In the genomic region with DNA sequence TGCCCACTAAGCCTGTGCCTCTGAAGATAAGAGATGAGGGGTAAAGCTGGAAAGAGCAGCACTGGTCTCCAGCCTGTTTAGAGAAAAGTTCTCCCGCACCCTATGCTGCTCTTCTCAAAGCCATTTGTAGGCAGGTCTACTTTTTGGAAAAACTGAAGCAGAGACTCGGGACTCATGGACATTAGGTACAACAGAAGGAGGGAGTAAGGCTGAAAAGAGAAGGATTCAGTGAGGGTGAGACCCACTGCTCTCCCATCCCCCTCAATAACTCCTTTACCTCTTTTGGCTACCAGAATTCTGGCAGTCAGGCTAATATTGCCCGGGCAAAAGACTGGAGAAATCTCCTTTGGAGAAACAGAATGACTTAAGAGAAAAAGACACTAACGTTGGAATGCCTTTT, we compare ENCODE assay signal across 21 cellular contexts. TPM values are rescaled to one million over a fixed set of nuclear protein-coding genes. Genes with fewer than 3 reads are reported as not detected.
DNase-seq lines count a peak whose midpoint lies in the region; ATAC-seq, FAIRE-seq and TF ChIP-seq lines count a peak whose summit lies in the region.
"Had no signal": no experiment of that assay in that cellular context is flagged by ENCODE, and none has a peak within 500 bp of the region (broad histone marks: within the 10 kb centered on the region; RNA-seq: fewer than 3 reads in every experiment).

No MANE protein-coding gene starts in this region.

- intact Hi-C loops in natural killer cell (cut with micrococcal nuclease) = no loop called here
- intact Hi-C loops in lower lobe of right lung (cut with DNase I) = no loop called here

- peak; percentile 5 for FAIRE-seq in GM18507 (lab: Jason Lieb, UNC)
- FAIRE-seq: A204.1, H54 had no signal

- no peak overlapping the region for H3K27ac ChIP-seq in lower lobe of right lung
- H3K27ac ChIP-seq: BLaER1, HL-60 had no signal

- no peaks in the 10 kb centered on the region for H3K27me3 Mint-ChIP-seq in natural killer cell (ENCODE audit: low read depth in 2 of 2)
- no peaks in the 10 kb centered on the region for H3K27me3 Mint-ChIP-seq in natural killer cell treated with Interleukin-12 subunit alpha and Interleukin-12 subunit beta and Interleukin-15 and Interleukin-18, amount 100 ng/mL, for 72 hours
- no peaks in the 10 kb centered on the region for H3K27me3 Mint-ChIP-seq in memory B cell
- H3K27me3 Mint-ChIP-seq: IgD-negative memory B cell had no signal

- no peaks in the 10 kb centered on the region for H3K27me3 ChIP-seq in lower lobe of right lung (ENCODE audit: low read depth)

- H3K4me1 ChIP-seq in lower lobe of right lung = no peaks in the 10 kb centered on the region
- H3K4me1 ChIP-seq: BLaER1 had no signal

- H3K36me3 Mint-ChIP-seq in natural killer cell (peaks cover 11% of the 10 kb centered on the region), memory B cell (peaks cover 30% of the 10 kb centered on the region)
- H3K36me3 Mint-ChIP-seq in natural killer cell treated with Interleukin-12 subunit alpha and Interleukin-12 subunit beta and Interleukin-15 and Interleukin-18, amount 100 ng/mL, for 72 hours = peaks cover 28% of the 10 kb centered on the region

- H3K4me1 Mint-ChIP-seq in natural killer cell = peaks cover 5 to 19% of the 10 kb centered on the region in 2 donors
- H3K4me1 Mint-ChIP-seq in natural killer cell treated with Interleukin-12 subunit alpha and Interleukin-12 subunit beta and Interleukin-15 and Interleukin-18, amount 100 ng/mL, for 72 hours (ENCODE audit: low read depth in 2 of 2) = peaks cover 5 to 15% of the 10 kb centered on the region in 2 donors
- H3K4me1 Mint-ChIP-seq in memory B cell = no peaks in the 10 kb centered on the region
- H3K4me1 Mint-ChIP-seq: GM23338 had no signal

- DNase-seq in natural killer cell (no peak), GM18507 (ENCODE audit: extremely low spot score, insufficient read length, low read depth) (no peak), memory B cell (ENCODE audit: low spot score in 2 of 2) (no peak), lower lobe of right lung (no peak)
- DNase-seq in natural killer cell treated with Interleukin-12 subunit alpha and Interleukin-12 subunit beta and Interleukin-15 and Interleukin-18, amount 100 ng/mL, for 72 hours (ENCODE audit: low spot score) = no peak
- DNase-seq: AML-193; Calu3; CD8-positive, alpha-beta T cell; DMS79 treated with DMSO at 0.1 percent for 48 hours; GF-D8; HFFc6; KBM-7 had no signal

- H3K4me3 ChIP-seq in lower lobe of right lung = no peak overlapping the region
- H3K4me3 ChIP-seq: BLaER1, GM23338 had no signal

- peak overlapping the region; percentile 2 to 12 for H3K27ac Mint-ChIP-seq in natural killer cell
- no peak overlapping the region for H3K27ac Mint-ChIP-seq in natural killer cell treated with Interleukin-12 subunit alpha and Interleukin-12 subunit beta and Interleukin-15 and Interleukin-18, amount 100 ng/mL, for 72 hours
- peak overlapping the region; percentile 29 for H3K27ac Mint-ChIP-seq in memory B cell
- H3K27ac Mint-ChIP-seq: CD8-positive, alpha-beta T cell; GM23338; HFFc6 had no signal

- ATAC-seq in natural killer cell = no peak
- no peak for ATAC-seq in natural killer cell treated with Interleukin-12 subunit alpha and Interleukin-12 subunit beta and Interleukin-15 and Interleukin-18, amount 100 ng/mL, for 72 hours
- no peak for ATAC-seq in memory B cell (ENCODE audit: low read depth)
- no peak for ATAC-seq in GM21723 (IDR thresholded peaks at IDR 0.05; ENCODE audit: unreplicated experiment)
- no peak for ATAC-seq in lower lobe of right lung
- no peak for ATAC-seq in GM19023 (IDR thresholded peaks at IDR 0.05; ENCODE audit: unreplicated experiment)
- ATAC-seq: CD8-positive, alpha-beta T cell; GM23338; HCT116 had no signal

- peaks cover 18% of the 10 kb centered on the region for H3K36me3 ChIP-seq in lower lobe of right lung

- no peaks in the 10 kb centered on the region for H3K9me3 ChIP-seq in lower lobe of right lung

- H3K4me3 Mint-ChIP-seq in natural killer cell = no peak overlapping the region
- H3K4me3 Mint-ChIP-seq in natural killer cell treated with Interleukin-12 subunit alpha and Interleukin-12 subunit beta and Interleukin-15 and Interleukin-18, amount 100 ng/mL, for 72 hours = no peak overlapping the region
- no peak overlapping the region for H3K4me3 Mint-ChIP-seq in memory B cell
- H3K4me3 Mint-ChIP-seq: CD8-positive, alpha-beta T cell; GM23338; HFFc6; IgD-negative memory B cell had no signal

- TF ChIP-seq CTCF in natural killer cell (IDR thresholded peaks at IDR 0.05) (no peak), lower lobe of right lung (IDR thresholded peaks at IDR 0.05) (no peak)

- peaks cover 0 to 4% of the 10 kb centered on the region in 2 donors for H3K9me3 Mint-ChIP-seq in natural killer cell
- peaks cover 3% of the 10 kb centered on the region for H3K9me3 Mint-ChIP-seq in natural killer cell treated with Interleukin-12 subunit alpha and Interleukin-12 subunit beta and Interleukin-15 and Interleukin-18, amount 100 ng/mL, for 72 hours
- peaks cover 8% of the 10 kb centered on the region for H3K9me3 Mint-ChIP-seq in memory B cell
- H3K9me3 Mint-ChIP-seq: HFFc6 had no signal

RNA-seq across cellular contexts. Expression of a gene that starts 29.7 kb away (rescaled TPM):
- total RNA-seq in natural killer cell (1 to 10 TPM in 2 of 3 donors, under 1 TPM in 1; 0.47 to 1.1 (median 1.1) TPM), lower lobe of right lung (not detected)
- total RNA-seq in natural killer cell treated with Interleukin-12 subunit alpha and Interleukin-12 subunit beta and Interleukin-15 and Interleukin-18, amount 100 ng/mL, for 72 hours = 1 to 10 TPM in 1 of 2 donors, under 1 TPM in 1; 0.83 to 1.1 TPM
- total RNA-seq: CD8-positive, alpha-beta T cell had no signal

Comparison
In these comparisons a context has a peak if more than half of its experiments do, and no peak if none do; other contexts are left out.
1. H3K27ac Mint-ChIP-seq: peak in natural killer cell (2 of 2) and memory B cell (single experiment); none in natural killer cell treated with Interleukin-12 subunit alpha and Interleukin-12 subunit beta and Interleukin-15 and Interleukin-18, amount 100 ng/mL, for 72 hours (0 of 2).